Comparison of ENCODE assay signal across 1 cellular context in the genomic region with DNA sequence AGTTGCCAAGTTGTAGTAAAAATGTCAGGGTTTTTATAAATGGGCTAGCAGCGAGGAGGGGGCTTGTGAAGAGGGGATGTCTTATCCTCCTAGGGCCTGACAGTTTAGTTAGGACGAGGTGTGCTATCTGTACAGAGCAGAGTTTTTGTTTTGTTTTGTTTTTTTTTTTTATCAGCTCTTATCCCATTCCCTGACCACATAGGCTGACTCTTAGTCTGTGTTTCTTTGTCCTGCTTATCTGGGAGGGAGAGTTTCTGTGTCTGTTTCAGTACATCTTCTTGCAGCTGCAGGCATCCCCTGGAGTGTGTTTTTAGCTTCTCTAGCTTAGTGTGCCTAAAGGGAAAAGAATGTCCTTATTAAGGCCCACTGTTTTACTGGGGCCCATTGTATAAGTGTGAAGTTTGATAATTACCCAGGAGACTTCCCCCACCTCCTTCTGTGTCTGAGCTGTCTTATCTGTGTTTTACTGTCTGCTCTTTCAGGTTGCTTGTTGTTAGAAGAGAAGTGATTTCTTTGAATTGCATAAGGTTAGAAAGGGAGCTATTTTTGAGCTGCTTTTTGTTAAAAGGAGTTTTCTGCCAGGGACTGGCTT.
A peak's percentile ranks its signal among the peaks of the same experiment; 100 is the strongest.
TF ChIP-seq lines count a peak whose summit lies in the region.

No MANE protein-coding gene starts in this region.

TF ChIP-seq in K562, 482 proteins besides CTCF, POLR2A, EP300 and RAD21 (continued from another document and continues in another):
- TF ChIP-seq HDAC6 (IDR thresholded peaks at IDR 0.05; ENCODE audit: low read depth, low read length) (no peak), POU5F1 (IDR thresholded peaks at IDR 0.05; ENCODE audit: borderline replicate concordance, low read depth, low read length, partially characterized antibody) (no peak), EGR1 (conservative IDR thresholded peaks at IDR 0.05) (no peak), ZNF280B (CRISPR knock-in tag; IDR thresholded peaks at IDR 0.05) (no peak), NUFIP1 (IDR thresholded peaks at IDR 0.05; ENCODE audit: partially characterized antibody) (no peak), UBTF (IDR thresholded peaks at IDR 0.05; ENCODE audit: borderline replicate concordance in 1 of 2, low read depth in 2 of 2, low read length in 2 of 2) (no peak), MTA2 (IDR thresholded peaks at IDR 0.05; ENCODE audit: low read depth) (peak; percentile 90), PURB (CRISPR knock-in tag; IDR thresholded peaks at IDR 0.05; ENCODE audit: low read depth) (no peak), HMGXB4 (CRISPR knock-in tag; IDR thresholded peaks at IDR 0.05) (no peak), MIER1 (IDR thresholded peaks at IDR 0.05; ENCODE audit: low read depth) (no peak), NR0B1 (IDR thresholded peaks at IDR 0.05; ENCODE audit: partially characterized antibody) (no peak), LEF1 (IDR thresholded peaks at IDR 0.05) (0 out of 2 replicates have a peak, but pooled peaks have one; percentile 45), NKRF (IDR thresholded peaks at IDR 0.05; ENCODE audit: borderline replicate concordance) (no peak), CBFA2T2 (conservative IDR thresholded peaks at IDR 0.05) (peak; percentile 95), TAF15 (IDR thresholded peaks at IDR 0.05; ENCODE audit: low read depth, low read length) (no peak), MEF2D (tag; conservative IDR thresholded peaks at IDR 0.05; ENCODE audit: low read depth) (no peak), U2AF2 (optimal IDR thresholded peaks at IDR 0.05; ENCODE audit: low read depth, low read length) (no peak), VEZF1 (CRISPR knock-in tag; IDR thresholded peaks at IDR 0.05) (peak; percentile 53), RNF2 (IDR thresholded peaks at IDR 0.05) (no peak), NBN (IDR thresholded peaks at IDR 0.05; ENCODE audit: low read depth) (no peak), ZNF77 (CRISPR knock-in tag; IDR thresholded peaks at IDR 0.05) (no peak), MCM5 (IDR thresholded peaks at IDR 0.05; ENCODE audit: low read depth) (no peak), STAT5A (IDR thresholded peaks at IDR 0.05; ENCODE audit: borderline replicate concordance, low read length) (peak; percentile 32; the same call in 1 of the 2 replicates), SMAD4 (CRISPR knock-in tag; conservative IDR thresholded peaks at IDR 0.05) (peak; percentile 94), ARID2 (IDR thresholded peaks at IDR 0.05) (no peak), FOXA1 (IDR thresholded peaks at IDR 0.05; ENCODE audit: borderline replicate concordance) (no peak), NCOA6 (IDR thresholded peaks at IDR 0.05) (no peak), BCOR (IDR thresholded peaks at IDR 0.05) (0 out of 2 replicates have a peak, but pooled peaks have one; percentile 36), HNRNPK (IDR thresholded peaks at IDR 0.05; ENCODE audit: low read depth, low read length, poor library complexity, severe bottlenecking) (no peak), GABPB2 (CRISPR knock-in tag; conservative IDR thresholded peaks at IDR 0.05) (no peak), ATF7 (IDR thresholded peaks at IDR 0.05) (no peak), FOXK2 (conservative IDR thresholded peaks at IDR 0.05 in 1 of 2, IDR thresholded peaks at IDR 0.05 in 1 of 2; ENCODE audit: low read depth in 2 of 2) (0 out of 4 replicates have a peak, but pooled peaks of 1 of the 2 experiments have one; percentile 48), HDAC2 (IDR thresholded peaks at IDR 0.05) (peak; percentile 62; the same call in 1 of the 2 replicates), ATF1 (CRISPR knock-in tag; IDR thresholded peaks at IDR 0.05) (no peak), ATF1 (tag; IDR thresholded peaks at IDR 0.05) (no peak)
- TF ChIP-seq, protein P1, sequence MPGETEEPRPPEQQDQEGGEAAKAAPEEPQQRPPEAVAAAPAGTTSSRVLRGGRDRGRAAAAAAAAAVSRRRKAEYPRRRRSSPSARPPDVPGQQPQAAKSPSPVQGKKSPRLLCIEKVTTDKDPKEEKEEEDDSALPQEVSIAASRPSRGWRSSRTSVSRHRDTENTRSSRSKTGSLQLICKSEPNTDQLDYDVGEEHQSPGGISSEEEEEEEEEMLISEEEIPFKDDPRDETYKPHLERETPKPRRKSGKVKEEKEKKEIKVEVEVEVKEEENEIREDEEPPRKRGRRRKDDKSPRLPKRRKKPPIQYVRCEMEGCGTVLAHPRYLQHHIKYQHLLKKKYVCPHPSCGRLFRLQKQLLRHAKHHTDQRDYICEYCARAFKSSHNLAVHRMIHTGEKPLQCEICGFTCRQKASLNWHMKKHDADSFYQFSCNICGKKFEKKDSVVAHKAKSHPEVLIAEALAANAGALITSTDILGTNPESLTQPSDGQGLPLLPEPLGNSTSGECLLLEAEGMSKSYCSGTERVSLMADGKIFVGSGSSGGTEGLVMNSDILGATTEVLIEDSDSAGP (CRISPR knock-in tag; IDR thresholded peaks at IDR 0.05), result no peak
- TF ChIP-seq, protein P2, sequence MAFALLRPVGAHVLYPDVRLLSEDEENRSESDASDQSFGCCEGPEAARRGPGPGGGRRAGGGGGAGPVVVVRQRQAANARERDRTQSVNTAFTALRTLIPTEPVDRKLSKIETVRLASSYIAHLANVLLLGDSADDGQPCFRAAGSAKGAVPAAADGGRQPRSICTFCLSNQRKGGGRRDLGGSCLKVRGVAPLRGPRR (CRISPR knock-in tag; IDR thresholded peaks at IDR 0.05), result no peak
- TF ChIP-seq, protein P3, sequence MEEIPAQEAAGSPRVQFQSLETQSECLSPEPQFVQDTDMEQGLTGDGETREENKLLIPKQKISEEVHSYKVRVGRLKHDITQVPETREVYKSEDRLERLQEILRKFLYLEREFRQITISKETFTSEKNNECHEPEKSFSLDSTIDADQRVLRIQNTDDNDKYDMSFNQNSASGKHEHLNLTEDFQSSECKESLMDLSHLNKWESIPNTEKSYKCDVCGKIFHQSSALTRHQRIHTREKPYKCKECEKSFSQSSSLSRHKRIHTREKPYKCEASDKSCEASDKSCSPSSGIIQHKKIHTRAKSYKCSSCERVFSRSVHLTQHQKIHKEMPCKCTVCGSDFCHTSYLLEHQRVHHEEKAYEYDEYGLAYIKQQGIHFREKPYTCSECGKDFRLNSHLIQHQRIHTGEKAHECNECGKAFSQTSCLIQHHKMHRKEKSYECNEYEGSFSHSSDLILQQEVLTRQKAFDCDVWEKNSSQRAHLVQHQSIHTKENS (CRISPR knock-in tag; IDR thresholded peaks at IDR 0.05), result no peak
- TF ChIP-seq, protein P4, sequence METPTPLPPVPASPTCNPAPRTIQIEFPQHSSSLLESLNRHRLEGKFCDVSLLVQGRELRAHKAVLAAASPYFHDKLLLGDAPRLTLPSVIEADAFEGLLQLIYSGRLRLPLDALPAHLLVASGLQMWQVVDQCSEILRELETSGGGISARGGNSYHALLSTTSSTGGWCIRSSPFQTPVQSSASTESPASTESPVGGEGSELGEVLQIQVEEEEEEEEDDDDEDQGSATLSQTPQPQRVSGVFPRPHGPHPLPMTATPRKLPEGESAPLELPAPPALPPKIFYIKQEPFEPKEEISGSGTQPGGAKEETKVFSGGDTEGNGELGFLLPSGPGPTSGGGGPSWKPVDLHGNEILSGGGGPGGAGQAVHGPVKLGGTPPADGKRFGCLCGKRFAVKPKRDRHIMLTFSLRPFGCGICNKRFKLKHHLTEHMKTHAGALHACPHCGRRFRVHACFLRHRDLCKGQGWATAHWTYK (CRISPR knock-in tag; IDR thresholded peaks at IDR 0.05), result no peak
- TF ChIP-seq, protein P5, sequence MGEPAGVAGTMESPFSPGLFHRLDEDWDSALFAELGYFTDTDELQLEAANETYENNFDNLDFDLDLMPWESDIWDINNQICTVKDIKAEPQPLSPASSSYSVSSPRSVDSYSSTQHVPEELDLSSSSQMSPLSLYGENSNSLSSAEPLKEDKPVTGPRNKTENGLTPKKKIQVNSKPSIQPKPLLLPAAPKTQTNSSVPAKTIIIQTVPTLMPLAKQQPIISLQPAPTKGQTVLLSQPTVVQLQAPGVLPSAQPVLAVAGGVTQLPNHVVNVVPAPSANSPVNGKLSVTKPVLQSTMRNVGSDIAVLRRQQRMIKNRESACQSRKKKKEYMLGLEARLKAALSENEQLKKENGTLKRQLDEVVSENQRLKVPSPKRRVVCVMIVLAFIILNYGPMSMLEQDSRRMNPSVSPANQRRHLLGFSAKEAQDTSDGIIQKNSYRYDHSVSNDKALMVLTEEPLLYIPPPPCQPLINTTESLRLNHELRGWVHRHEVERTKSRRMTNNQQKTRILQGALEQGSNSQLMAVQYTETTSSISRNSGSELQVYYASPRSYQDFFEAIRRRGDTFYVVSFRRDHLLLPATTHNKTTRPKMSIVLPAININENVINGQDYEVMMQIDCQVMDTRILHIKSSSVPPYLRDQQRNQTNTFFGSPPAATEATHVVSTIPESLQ (CRISPR knock-in tag; IDR thresholded peaks at IDR 0.05), result no peak
